ENCODE assay signal across 35 cellular contexts in genomic region chr18:36825526-36825925, GRCh38. TPM values are rescaled to one million over a fixed set of nuclear protein-coding genes. Genes with fewer than 3 reads are reported as not detected.
DNase-seq lines count a peak whose midpoint lies in the region; ATAC-seq, FAIRE-seq and TF ChIP-seq lines count a peak whose summit lies in the region.
"Had no signal": no experiment of that assay in that cellular context is flagged by ENCODE, and none has a peak within 500 bp of the region (broad histone marks: within the 10 kb centered on the region; RNA-seq: fewer than 3 reads in every experiment).

No MANE protein-coding gene starts in this region.

- peaks cover 45% of the 10 kb centered on the region for H3K79me2 ChIP-seq in endothelial cell of umbilical vein (ENCODE audit: control insufficient read depth, insufficient read depth, low read length)

- no peak overlapping the region for H3K27ac ChIP-seq in endothelial cell of umbilical vein (ENCODE audit: insufficient read depth, low read depth, low read length)
- H3K27ac ChIP-seq: 22Rv1; A549; BLaER1; BLaER1 treated with 17β-estradiol and CSF1 and Interleukin-3, amounts not matched to agents 10 nM and 100 nM; C4-2B had no signal

- no peaks in the 10 kb centered on the region for H3K9me1 ChIP-seq in endothelial cell of umbilical vein (replicated peaks; ENCODE audit: control insufficient read depth, extremely low read depth, insufficient read depth, low read length)

- no peak overlapping the region for H3K27ac Mint-ChIP-seq in activated CD4-positive, alpha-beta T cell treated with anti-CD3 and anti-CD28 coated beads, Interleukin-2, amount 10 ng/mL, durations not matched to agents 24 days and 14 days
- H3K27ac Mint-ChIP-seq: B cell; CD14-positive monocyte; CD4-positive, alpha-beta memory T cell; CD4-positive, alpha-beta T cell; CD4-positive, CD25-positive, alpha-beta regulatory T cell; CD8-positive, alpha-beta T cell had no signal

- H3K27me3 Mint-ChIP-seq in activated CD4-positive, alpha-beta T cell treated with anti-CD3 and anti-CD28 coated beads, Interleukin-2, amount 10 ng/mL, durations not matched to agents 24 days and 14 days, result no peaks in the 10 kb centered on the region
- H3K27me3 Mint-ChIP-seq: B cell; CD4-positive, alpha-beta memory T cell; CD4-positive, alpha-beta T cell; CD4-positive, CD25-positive, alpha-beta regulatory T cell; CD8-positive, alpha-beta memory T cell had no signal

- TF ChIP-seq CTCF in endothelial cell of umbilical vein (IDR thresholded peaks at IDR 0.05; ENCODE audit: extremely low read depth in 1 of 2, insufficient read depth in 1 of 2, low read depth in 1 of 2, low read length in 2 of 2), result no peak

- dilution Hi-C loops in endothelial cell of umbilical vein (cut with MboI; ENCODE audit: extremely low pct_ligation_motif_present, low sequenced_read_pairs), result no loop called here

- H3K27me3 ChIP-seq in endothelial cell of umbilical vein (ENCODE audit: control insufficient read depth in 2 of 2, insufficient read depth in 2 of 2, low read length in 2 of 2), result no peaks in the 10 kb centered on the region
- H3K27me3 ChIP-seq: BE2C; BLaER1; BLaER1 treated with 17β-estradiol and CSF1 and Interleukin-3, amounts not matched to agents 10 nM and 100 nM had no signal

- H3K9me3 Mint-ChIP-seq in activated CD4-positive, alpha-beta T cell treated with anti-CD3 and anti-CD28 coated beads, Interleukin-2, amount 10 ng/mL, durations not matched to agents 24 days and 14 days, result no peaks in the 10 kb centered on the region
- H3K9me3 Mint-ChIP-seq: CD14-positive monocyte; CD4-positive, alpha-beta memory T cell; CD4-positive, alpha-beta T cell; CD8-positive, alpha-beta memory T cell; CD8-positive, alpha-beta T cell had no signal

- no peaks in the 10 kb centered on the region for H3K9me3 ChIP-seq in endothelial cell of umbilical vein (replicated peaks; ENCODE audit: control insufficient read depth, insufficient read depth, low read length)
- H3K9me3 ChIP-seq: A549, BE2C, Caco-2 had no signal

- peaks cover 18% of the 10 kb centered on the region for H3K4me1 ChIP-seq in endothelial cell of umbilical vein (ENCODE audit: control insufficient read depth, extremely low read depth, insufficient read depth, low read length)
- H3K4me1 ChIP-seq: BE2C, Caco-2 had no signal

- H3K9ac ChIP-seq in endothelial cell of umbilical vein (replicated peaks; ENCODE audit: extremely low read depth, insufficient read depth, low read length), result no peak overlapping the region
- H3K9ac ChIP-seq: BLaER1; BLaER1 treated with 17β-estradiol and CSF1 and Interleukin-3, amounts not matched to agents 10 nM and 100 nM had no signal

- no peak overlapping the region for H2AFZ ChIP-seq in endothelial cell of umbilical vein (ENCODE audit: low read depth, low read length)

- intact Hi-C loops in endothelial cell of umbilical vein (cut with micrococcal nuclease), result no loop called here
- intact Hi-C loops in activated CD4-positive, alpha-beta T cell treated with anti-CD3 and anti-CD28 coated beads, Interleukin-2, amount 10 ng/mL, durations not matched to agents 24 days and 14 days (cut with micrococcal nuclease), result loop anchor here (10.0 kb wide), 2 partner anchors 69 to 1961 kb away; no protein-coding TSS in a partner anchor

- no peaks in the 10 kb centered on the region for H4K20me1 ChIP-seq in endothelial cell of umbilical vein (replicated peaks; ENCODE audit: control insufficient read depth, extremely low read depth, insufficient read depth, low read length)
- H4K20me1 ChIP-seq: BLaER1; BLaER1 treated with 17β-estradiol and CSF1 and Interleukin-3, amounts not matched to agents 10 nM and 100 nM had no signal

- DNase-seq in dermis blood vessel endothelial cell, result peak; percentile 22
- DNase-seq in dermis microvascular lymphatic vessel endothelial cell (ENCODE audit: low read depth in 2 of 2), result peak; percentile 34 to 62
- peak; percentile 74 for DNase-seq in endothelial cell of umbilical vein (ENCODE audit: low read depth, low spot score)
- no peak for DNase-seq in activated CD4-positive, alpha-beta T cell treated with anti-CD3 and anti-CD28 coated beads, Interleukin-2, amount 10 ng/mL, durations not matched to agents 24 days and 14 days
- DNase-seq in Kasumi-1 (lab: John Stamatoyannopoulos, UW), result no peak
- DNase-seq: 8988T; ACHN; AML-193; BE2C; C1 segment of cervical spinal cord; Caco-2; Calu3; CD4-positive, alpha-beta memory T cell; CD4-positive, alpha-beta T cell; CD4-positive, CD25-positive, alpha-beta regulatory T cell; CD8-positive, alpha-beta memory T cell; CD8-positive, alpha-beta T cell; COR-L47; DMS 273 treated with DMSO at 0.1 percent for 48 hours; DMS153; DMS53; DMS79; DMS79 treated with DMSO at 0.1 percent for 48 hours; DND-41; EL had no signal

- ATAC-seq in HG02885 (IDR thresholded peaks at IDR 0.05; ENCODE audit: poor library complexity, unreplicated experiment), result no peak
- ATAC-seq: A549; CD8-positive, alpha-beta T cell had no signal

- no peak for TF ChIP-seq POLR2A in endothelial cell of umbilical vein (IDR thresholded peaks at IDR 0.05; ENCODE audit: low read depth, low read length)

- peaks cover 2 to 4% of the 10 kb centered on the region in 2 experiments for H3K36me3 ChIP-seq in endothelial cell of umbilical vein (ENCODE audit: control insufficient read depth in 2 of 2, extremely low read depth in 1 of 2, insufficient read depth in 2 of 2, low read length in 2 of 2)
- H3K36me3 ChIP-seq: BE2C had no signal

- no peak overlapping the region for H3K4me3 Mint-ChIP-seq in activated CD4-positive, alpha-beta T cell treated with anti-CD3 and anti-CD28 coated beads, Interleukin-2, amount 10 ng/mL, durations not matched to agents 24 days and 14 days
- H3K4me3 Mint-ChIP-seq: B cell; CD14-positive monocyte; CD4-positive, alpha-beta T cell; CD8-positive, alpha-beta T cell had no signal

- no peak overlapping the region for H3K4me3 ChIP-seq in endothelial cell of umbilical vein (replicated peaks in 1 of 3; ENCODE audit: insufficient read depth in 1 of 3, low read depth in 1 of 3, low read length in 3 of 3)
- H3K4me3 ChIP-seq: A549; BLaER1; BLaER1 treated with 17β-estradiol and CSF1 and Interleukin-3, amounts not matched to agents 10 nM and 100 nM had no signal

- no TSS peak for BruUV-seq in endothelial cell of umbilical vein (replicated peaks; lab: Mats Ljungman, UMichigan)

- POLR2A ChIA-PET in endothelial cell of umbilical vein (lab: Charles Lee), result no interaction called here

- CTCF ChIA-PET in endothelial cell of umbilical vein (lab: Charles Lee), result interaction anchor here (1.4 kb wide), 1 partner anchor 74 kb away, joined by 4 read pairs; no protein-coding TSS in a partner anchor

- peaks cover 33% of the 10 kb centered on the region for H3K4me1 Mint-ChIP-seq in activated CD4-positive, alpha-beta T cell treated with anti-CD3 and anti-CD28 coated beads, Interleukin-2, amount 10 ng/mL, durations not matched to agents 24 days and 14 days

- H3K36me3 Mint-ChIP-seq in activated CD4-positive, alpha-beta T cell treated with anti-CD3 and anti-CD28 coated beads, Interleukin-2, amount 10 ng/mL, durations not matched to agents 24 days and 14 days (ENCODE audit: low read depth), result peaks cover 23% of the 10 kb centered on the region

- FAIRE-seq in endothelial cell of umbilical vein (lab: Jason Lieb, UNC), result no peak
- FAIRE-seq: A204.1, A549, D721Med had no signal

- H3K4me2 ChIP-seq in endothelial cell of umbilical vein (ENCODE audit: insufficient read depth, low read length), result peak overlapping the region; percentile 28
- H3K4me2 ChIP-seq: A549; BLaER1; BLaER1 treated with 17β-estradiol and CSF1 and Interleukin-3, amounts not matched to agents 10 nM and 100 nM had no signal

TF ChIP-seq in endothelial cell of umbilical vein, 7 proteins besides CTCF, POLR2A, EP300 and RAD21 (continues in another document):
- no peak for TF ChIP-seq FOS (IDR thresholded peaks at IDR 0.05; ENCODE audit: borderline replicate concordance, insufficient read depth, low read length)
- TF ChIP-seq JUN (IDR thresholded peaks at IDR 0.05; ENCODE audit: borderline replicate concordance, insufficient read depth, insufficient read length, low read depth), result no peak
- no peak for TF ChIP-seq EZH2 (IDR thresholded peaks at IDR 0.05; ENCODE audit: borderline replicate concordance, low read depth, low read length, severe bottlenecking)
- no peak for TF ChIP-seq GATA2 (IDR thresholded peaks at IDR 0.05; ENCODE audit: insufficient read depth, insufficient read length, low read depth, low read length)
- TF ChIP-seq, protein P1, sequence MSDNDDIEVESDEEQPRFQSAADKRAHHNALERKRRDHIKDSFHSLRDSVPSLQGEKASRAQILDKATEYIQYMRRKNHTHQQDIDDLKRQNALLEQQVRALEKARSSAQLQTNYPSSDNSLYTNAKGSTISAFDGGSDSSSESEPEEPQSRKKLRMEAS (IDR thresholded peaks at IDR 0.05; ENCODE audit: insufficient read depth, insufficient read length), result no peak

RNA-seq across cellular contexts. Expression of gene TPGS2, which starts 3.3 kb away (rescaled TPM):
- total RNA-seq in dermis blood vessel endothelial cell (232 and 234 TPM in 2 replicates), dermis microvascular lymphatic vessel endothelial cell (204 and 214 TPM in 2 replicates), endothelial cell of umbilical vein (148 and 150 TPM in 2 replicates)
- 232 and 279 TPM in 2 replicates for polyA plus RNA-seq in endothelial cell of umbilical vein
- 269 and 313 TPM in 2 replicates for polyA plus RNA-seq in endothelial cell of umbilical vein (2011; cell fraction: cytosol; rRNA removed)
- 108 and 113 TPM in 2 replicates for polyA plus RNA-seq in endothelial cell of umbilical vein (2011; cell fraction: nucleus; rRNA removed)
- 178 and 199 TPM in 2 replicates for polyA plus RNA-seq in endothelial cell of umbilical vein (2012)
- polyA minus RNA-seq in endothelial cell of umbilical vein, result 294 and 298 TPM in 2 replicates
- polyA minus RNA-seq in endothelial cell of umbilical vein (2011; cell fraction: cytosol; rRNA and poly(A)+ RNA removed), result 120 TPM
- polyA minus RNA-seq in endothelial cell of umbilical vein (2011; cell fraction: nucleus; rRNA and poly(A)+ RNA removed), result 79.9 and 111 TPM in 2 replicates
- 76.9 and 77.5 TPM in 2 replicates for total RNA-seq in activated CD4-positive, alpha-beta T cell treated with anti-CD3 and anti-CD28 coated beads, Interleukin-2, amount 10 ng/mL, durations not matched to agents 24 days and 14 days

RNA-seq across cellular contexts. Expression of gene KIAA1328, which starts 3.4 kb away (rescaled TPM):
- total RNA-seq in dermis blood vessel endothelial cell (4.4 and 5.3 TPM in 2 replicates), dermis microvascular lymphatic vessel endothelial cell (3.0 and 3.3 TPM in 2 replicates), endothelial cell of umbilical vein (6.3 and 6.5 TPM in 2 replicates)
- polyA plus RNA-seq in endothelial cell of umbilical vein, result 2.0 and 2.7 TPM in 2 replicates
- polyA plus RNA-seq in endothelial cell of umbilical vein (2011; cell fraction: cytosol; rRNA removed), result 2.7 and 2.9 TPM in 2 replicates
- polyA plus RNA-seq in endothelial cell of umbilical vein (2011; cell fraction: nucleus; rRNA removed), result 10.5 and 12.3 TPM in 2 replicates
- 3.6 and 3.8 TPM in 2 replicates for polyA plus RNA-seq in endothelial cell of umbilical vein (2012)
- 8.3 and 9.3 TPM in 2 replicates for polyA minus RNA-seq in endothelial cell of umbilical vein
- polyA minus RNA-seq in endothelial cell of umbilical vein (2011; cell fraction: cytosol; rRNA and poly(A)+ RNA removed), result 7.7 TPM
- 23.5 and 32.6 TPM in 2 replicates for polyA minus RNA-seq in endothelial cell of umbilical vein (2011; cell fraction: nucleus; rRNA and poly(A)+ RNA removed)
- 7.3 and 7.6 TPM in 2 replicates for total RNA-seq in activated CD4-positive, alpha-beta T cell treated with anti-CD3 and anti-CD28 coated beads, Interleukin-2, amount 10 ng/mL, durations not matched to agents 24 days and 14 days

Comparison
In these comparisons a context has a peak if more than half of its experiments do, and no peak if none do; other contexts are left out.
1. DNase-seq: peak in dermis blood vessel endothelial cell (single experiment), dermis microvascular lymphatic vessel endothelial cell (2 of 2) and endothelial cell of umbilical vein (single experiment); none in activated CD4-positive, alpha-beta T cell treated with anti-CD3 and anti-CD28 coated beads, Interleukin-2, amount 10 ng/mL, durations not matched to agents 24 days and 14 days (single experiment) and Kasumi-1 (0 of 2).